In genomic region chr3:42654331-42655201, GRCh38 we compare ENCODE assay signal across 9 cellular contexts. TPM values are rescaled to one million over a fixed set of nuclear protein-coding genes. Genes with fewer than 3 reads are reported as not detected.
DNase-seq lines count a peak whose midpoint lies in the region; ATAC-seq and TF ChIP-seq lines count a peak whose summit lies in the region.
"Had no signal": no experiment of that assay in that cellular context is flagged by ENCODE, and none has a peak within 500 bp of the region (broad histone marks: within the 10 kb centered on the region; RNA-seq: fewer than 3 reads in every experiment).

No MANE protein-coding gene starts in this region.

- peaks cover 45% of the 10 kb centered on the region for H3K4me1 Mint-ChIP-seq in osteocyte (ENCODE audit: unreplicated experiment)

- ATAC-seq in left cardiac atrium (peak; percentile 42 to 77), HG02763 (IDR thresholded peaks at IDR 0.05; ENCODE audit: unreplicated experiment) (no peak)

- peak; percentile 28 for TF ChIP-seq CTCF in osteocyte (IDR thresholded peaks at IDR 0.05)

- peak; percentile 23 to 59 (median 47) for DNase-seq in NCI-H1417 (lab: John Stamatoyannopoulos, UW)
- DNase-seq in NCI-H1417 treated with DMSO at 0.1 percent for 48 hours (lab: John Stamatoyannopoulos, UW) = no peak
- peak; percentile 60 for DNase-seq in LHCN-M2 (ENCODE audit: low read depth)
- DNase-seq in amygdala (lab: John Stamatoyannopoulos, UW) = peak in 38 of 56 donors; percentile 41 to 88 (median 62)
- peak; percentile 73 for DNase-seq in left cardiac atrium
- no peak for DNase-seq in osteocyte (ENCODE audit: extremely low spot score, unreplicated experiment)
- no peak for DNase-seq in DMS79 (lab: John Stamatoyannopoulos, UW)

- no peaks in the 10 kb centered on the region for H3K27me3 Mint-ChIP-seq in osteocyte (ENCODE audit: unreplicated experiment)

- H3K27ac Mint-ChIP-seq in osteocyte (ENCODE audit: unreplicated experiment) = peak overlapping the region; percentile 44

- no peaks in the 10 kb centered on the region for H3K36me3 Mint-ChIP-seq in osteocyte (ENCODE audit: unreplicated experiment)

- intact Hi-C loops in left cardiac atrium (cut with DNase I) = no loop called here

- H3K4me3 Mint-ChIP-seq in osteocyte (ENCODE audit: unreplicated experiment) = peak overlapping the region; percentile 70

- H3K9me3 Mint-ChIP-seq in osteocyte (ENCODE audit: unreplicated experiment) = no peaks in the 10 kb centered on the region

RNA-seq across cellular contexts. Expression of gene ZBTB47, which starts 1.1 kb away (rescaled TPM):
- 28.9 and 33.2 TPM in 2 replicates for total RNA-seq in LHCN-M2 (2014; rRNA removed)
- polyA plus RNA-seq in LHCN-M2 (2012) = 30.1 TPM
- total RNA-seq in left cardiac atrium = 100 to 1,000 TPM in 1 of 2 donors, 10 to 100 TPM in 1; 68.5 to 108 TPM
- 26.7 and 29.2 TPM in 2 replicates for total RNA-seq in osteocyte

RNA-seq across cellular contexts. Expression of gene KLHL40, which starts 30.8 kb away (rescaled TPM):
- 0.06 TPM in 1 of 2 replicates, not detected in the other for total RNA-seq in LHCN-M2 (2014; rRNA removed)
- 0.04 TPM for polyA plus RNA-seq in LHCN-M2 (2012)
- total RNA-seq in left cardiac atrium = under 1 TPM in 1 of 2 donors, not detected in 1; 0.86 TPM
- total RNA-seq in osteocyte = not detected in 2 replicates
- total RNA-seq: dermis microvascular lymphatic vessel endothelial cell had no signal

RNA-seq across cellular contexts. Expression of gene HHATL, which starts 48.0 kb away (rescaled TPM):
- not detected in 2 replicates for total RNA-seq in LHCN-M2 (2014; rRNA removed)
- polyA plus RNA-seq in LHCN-M2 (2012) = not detected
- 100 to 1,000 TPM; 431 to 706 TPM for total RNA-seq in left cardiac atrium
- total RNA-seq in osteocyte = not detected in 2 replicates
- total RNA-seq: dermis microvascular lymphatic vessel endothelial cell had no signal

RNA-seq across cellular contexts. Expression of gene NKTR, which starts 54.1 kb away (rescaled TPM):
- total RNA-seq in LHCN-M2 (2014; rRNA removed) = 26.4 and 35.1 TPM in 2 replicates
- 7.3 TPM for polyA plus RNA-seq in LHCN-M2 (2012)
- total RNA-seq in left cardiac atrium = 10 to 100 TPM; 26.5 to 35.9 TPM
- 65.4 and 73.7 TPM in 2 replicates for total RNA-seq in osteocyte

Comparison
In these comparisons a context has a peak if more than half of its experiments do, and no peak if none do; other contexts are left out.
1. DNase-seq: peak in NCI-H1417 (3 of 3), LHCN-M2 (single experiment), amygdala (38 of 56) and left cardiac atrium (single experiment); none in NCI-H1417 treated with DMSO at 0.1 percent for 48 hours (single experiment), osteocyte (single experiment) and DMS79 (single experiment).
2. RNA of gene HHATL, which starts 48.0 kb away (total RNA-seq): 431 to 706 TPM in left cardiac atrium; not detected in LHCN-M2 and not detected in osteocyte; every median in the first group is over 100 times any median in the second.